In the genomic region with DNA sequence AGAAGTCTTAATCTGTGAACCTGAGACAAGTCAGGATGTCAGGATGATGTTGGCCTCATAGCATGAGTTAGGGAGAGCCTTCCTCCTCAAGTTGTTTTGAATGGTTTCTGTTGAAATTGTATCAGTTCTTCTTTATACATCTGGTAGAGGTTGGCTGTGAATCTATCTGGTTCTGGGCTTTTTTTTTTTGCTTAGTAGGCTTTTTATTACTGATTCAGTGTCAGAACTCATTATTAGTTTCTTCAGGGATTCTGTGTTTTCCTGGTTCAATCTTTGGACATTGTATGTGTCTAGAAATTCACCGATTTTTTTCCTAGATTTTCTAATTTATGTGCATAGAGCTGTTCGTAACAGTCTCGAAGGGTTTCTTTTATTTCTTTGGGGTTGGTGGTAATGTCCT, we compare ENCODE assay signal across 24 cellular contexts.
"Had no signal": no experiment of that assay in that cellular context is flagged by ENCODE, and none has a peak within 500 bp of the region (broad histone marks: within the 10 kb centered on the region; RNA-seq: fewer than 3 reads in every experiment).

No MANE protein-coding gene starts in this region.

- H3K27ac ChIP-seq: colonic mucosa, epithelial cell of prostate, esophagus squamous epithelium, gastrocnemius medialis, heart right ventricle, left lung, lower lobe of right lung had no signal

- H3K36me3 ChIP-seq: colonic mucosa, esophagus squamous epithelium, gastrocnemius medialis, heart right ventricle, left lung, lower lobe of right lung had no signal

- H3K27me3 ChIP-seq: colonic mucosa, esophagus squamous epithelium, gastrocnemius medialis, heart right ventricle, left lung had no signal

- H3K4me1 ChIP-seq: colonic mucosa, esophagus squamous epithelium, gastrocnemius medialis, heart right ventricle, left lung, lower lobe of right lung had no signal

- H3K4me3 ChIP-seq: colonic mucosa, esophagus squamous epithelium, gastrocnemius medialis, heart right ventricle, left lung, lower lobe of right lung, mucosa of descending colon had no signal

- FAIRE-seq: endometrium, keratinocyte had no signal

- H3K9me3 ChIP-seq: colonic mucosa, esophagus squamous epithelium, gastrocnemius medialis, lower lobe of right lung, mucosa of descending colon had no signal

- DNase-seq: colonic mucosa; cortex of kidney; effector CD8-positive, alpha-beta T cell; effector memory CD8-positive, alpha-beta T cell; endodermal cell; erythroblast; esophagus squamous epithelium; foreskin fibroblast; foreskin melanocyte; gastrocnemius medialis; glutamatergic neuron; head of caudate nucleus; heart right ventricle; hippocampal formation; left cardiac atrium; left lung; left ventricle myocardium superior; lower lobe of right lung; mesenchymal stem cell; mucosa of descending colon had no signal

- ATAC-seq: effector memory CD8-positive, alpha-beta T cell; esophagus mucosa; gastrocnemius medialis; heart right ventricle; left cardiac atrium; left lung; left ventricle myocardium superior; lower lobe of right lung; mucosa of descending colon had no signal
